12 cellular contexts compared by ENCODE assay signal in the genomic region with DNA sequence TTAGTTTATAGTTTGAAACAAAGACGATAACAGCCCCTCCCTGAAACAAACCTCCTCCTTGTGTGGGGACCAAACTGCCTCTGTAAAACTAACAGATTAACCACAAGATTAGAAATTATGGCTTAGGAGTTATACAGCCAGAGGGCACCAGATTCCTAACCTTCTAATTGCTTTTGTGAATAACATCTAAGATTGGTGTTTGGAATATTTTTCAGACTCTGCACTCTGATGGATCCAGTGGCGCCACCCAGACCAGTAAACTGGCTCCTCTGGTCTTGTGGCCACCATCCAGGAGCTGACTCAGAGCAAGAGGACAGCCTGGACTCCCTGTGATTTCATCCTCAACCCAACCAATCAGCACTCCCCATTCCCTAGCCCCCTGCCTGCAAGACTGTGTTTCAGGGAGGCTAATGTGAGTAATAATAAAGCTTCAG. TPM values are rescaled to one million over a fixed set of nuclear protein-coding genes. Genes with fewer than 3 reads are reported as not detected.
A peak's percentile ranks its signal among the peaks of the same experiment; 100 is the strongest.
DNase-seq lines count a peak whose midpoint lies in the region; ATAC-seq and TF ChIP-seq lines count a peak whose summit lies in the region.
"Had no signal": no experiment of that assay in that cellular context is flagged by ENCODE, and none has a peak within 500 bp of the region (broad histone marks: within the 10 kb centered on the region; RNA-seq: fewer than 3 reads in every experiment).

No MANE protein-coding gene starts in this region.

- H3K27ac ChIP-seq in cardiac muscle cell (no peak overlapping the region), right atrium auricular region (no peak overlapping the region), tibial nerve (peak overlapping the region in 3 of 4 donors; percentile 43 to 83 (median 72))
- H3K27ac ChIP-seq: heart right ventricle had no signal

- peaks cover 3% of the 10 kb centered on the region for H3K9me3 Mint-ChIP-seq in activated CD8-positive, alpha-beta memory T cell treated with anti-CD3 and anti-CD28 coated beads, Interleukin-2, amount 10 ng/mL, durations not matched to agents 7 days and 5 days (ENCODE audit: low read depth)

- CTCF ChIA-PET in activated CD8-positive, alpha-beta memory T cell treated with anti-CD3 and anti-CD28 coated beads, Interleukin-2, amount 10 ng/mL, durations not matched to agents 7 days and 5 days (lab: Charles Lee), result interaction anchor here (0.7 to 1.0 kb wide), 3 partner anchors 148 to 465 kb away, joined by 3 to 4 read pairs (median 3); no protein-coding TSS in a partner anchor

- H3K9me3 ChIP-seq in cardiac muscle cell (ENCODE audit: low read depth) (no peaks in the 10 kb centered on the region), right atrium auricular region (peaks cover 0 to 5% of the 10 kb centered on the region in 2 donors), tibial nerve (no peaks in the 10 kb centered on the region)

- H3K4me3 ChIP-seq in cardiac muscle cell (no peak overlapping the region), right atrium auricular region (no peak overlapping the region), astrocyte of the spinal cord (ENCODE audit: low read depth, low read length) (no peak overlapping the region), tibial nerve (no peak overlapping the region)
- H3K4me3 ChIP-seq: heart right ventricle had no signal

- WGBS in tibial nerve, 2 donors, result 40 to 54% methylated on average over 2 of the region's 2 CpGs

- H3K4me1 ChIP-seq in cardiac muscle cell (ENCODE audit: low read depth) (peaks cover 8% of the 10 kb centered on the region), right atrium auricular region (no peaks in the 10 kb centered on the region), tibial nerve (peaks cover 0 to 47% (median 5%) of the 10 kb centered on the region in 4 donors)

- H3K36me3 ChIP-seq in cardiac muscle cell (no peaks in the 10 kb centered on the region), right atrium auricular region (no peaks in the 10 kb centered on the region), tibial nerve (no peaks in the 10 kb centered on the region)
- H3K36me3 ChIP-seq: heart right ventricle had no signal

- in situ Hi-C loops in astrocyte of the spinal cord (cut with HindIII; ENCODE audit: low sequenced_read_pairs), result loop anchor here (10.0 kb wide), 1 partner anchor 420 kb away; a partner anchor contains a TSS

- H3K27me3 ChIP-seq in cardiac muscle cell (no peaks in the 10 kb centered on the region), right atrium auricular region (no peaks in the 10 kb centered on the region), tibial nerve (no peaks in the 10 kb centered on the region)
- H3K27me3 ChIP-seq: heart right ventricle had no signal

- DNase-seq in cardiac muscle cell (ENCODE audit: low read depth in 1 of 2, low spot score in 1 of 2) (peak in 1 of 2 donors; percentile 83), right atrium auricular region (ENCODE audit: low spot score) (no peak), astrocyte of the spinal cord (ENCODE audit: low read depth, low spot score) (peak; percentile 95), iris pigment epithelial cell (ENCODE audit: low read depth) (peak; percentile 93), tibial nerve (ENCODE audit: low spot score in 2 of 2) (peak; percentile 41 to 46), SW480 (ENCODE audit: low spot score) (no peak)
- no peak for DNase-seq in activated CD8-positive, alpha-beta memory T cell treated with anti-CD3 and anti-CD28 coated beads, Interleukin-2, amount 10 ng/mL, durations not matched to agents 7 days and 5 days
- DNase-seq in activated CD4-positive, CD25-positive, alpha-beta regulatory T cell (lab: John Stamatoyannopoulos, UW), result no peak
- DNase-seq: 8988T; activated CD4-positive, alpha-beta T cell treated with anti-CD3 and anti-CD28 coated beads for 36 hours; heart right ventricle had no signal

- H3K27me3 Mint-ChIP-seq in activated CD8-positive, alpha-beta memory T cell treated with anti-CD3 and anti-CD28 coated beads, Interleukin-2, amount 10 ng/mL, durations not matched to agents 7 days and 5 days, result no peaks in the 10 kb centered on the region
- H3K27me3 Mint-ChIP-seq: activated CD4-positive, alpha-beta T cell treated with anti-CD3 and anti-CD28 coated beads for 36 hours had no signal

- peak; percentile 10 for TF ChIP-seq CTCF in cardiac muscle cell (IDR thresholded peaks at IDR 0.05; ENCODE audit: low read depth, low read length)
- no peak for TF ChIP-seq CTCF in right atrium auricular region (IDR thresholded peaks at IDR 0.05)
- no peak for TF ChIP-seq CTCF in astrocyte of the spinal cord (IDR thresholded peaks at IDR 0.05; ENCODE audit: low read depth, low read length)
- TF ChIP-seq CTCF in tibial nerve (IDR thresholded peaks at IDR 0.05), result peak in 2 of 5 experiments; percentile 15 to 44

- H3K27ac Mint-ChIP-seq in activated CD8-positive, alpha-beta memory T cell treated with anti-CD3 and anti-CD28 coated beads, Interleukin-2, amount 10 ng/mL, durations not matched to agents 7 days and 5 days, result no peak overlapping the region
- H3K27ac Mint-ChIP-seq: activated CD4-positive, alpha-beta T cell treated with anti-CD3 and anti-CD28 coated beads for 36 hours; activated naive CD4-positive, alpha-beta T cell treated with anti-CD3 and anti-CD28 coated beads, Interleukin-2, amount 50 U/mL, for 24 hours had no signal

- H3K4me3 Mint-ChIP-seq in activated CD8-positive, alpha-beta memory T cell treated with anti-CD3 and anti-CD28 coated beads, Interleukin-2, amount 10 ng/mL, durations not matched to agents 7 days and 5 days, result no peak overlapping the region
- H3K4me3 Mint-ChIP-seq: activated CD4-positive, alpha-beta T cell treated with anti-CD3 and anti-CD28 coated beads for 36 hours; activated naive CD4-positive, alpha-beta T cell treated with anti-CD3 and anti-CD28 coated beads, Interleukin-2, amount 50 U/mL, for 24 hours had no signal

- no peak for TF ChIP-seq EP300 in tibial nerve (IDR thresholded peaks at IDR 0.05)

- no peak for ATAC-seq in activated CD8-positive, alpha-beta memory T cell treated with anti-CD3 and anti-CD28 coated beads, Interleukin-2, amount 10 ng/mL, durations not matched to agents 7 days and 5 days
- ATAC-seq: activated CD4-positive, alpha-beta T cell treated with anti-CD3 and anti-CD28 coated beads for 36 hours had no signal

- peaks cover 35% of the 10 kb centered on the region for H3K4me1 Mint-ChIP-seq in activated CD8-positive, alpha-beta memory T cell treated with anti-CD3 and anti-CD28 coated beads, Interleukin-2, amount 10 ng/mL, durations not matched to agents 7 days and 5 days

- TF ChIP-seq POLR2A in tibial nerve (IDR thresholded peaks at IDR 0.05), result no peak

- peaks cover 8% of the 10 kb centered on the region for H3K36me3 Mint-ChIP-seq in activated CD8-positive, alpha-beta memory T cell treated with anti-CD3 and anti-CD28 coated beads, Interleukin-2, amount 10 ng/mL, durations not matched to agents 7 days and 5 days
- H3K36me3 Mint-ChIP-seq: activated naive CD4-positive, alpha-beta T cell treated with anti-CD3 and anti-CD28 coated beads, Interleukin-2, amount 50 U/mL, for 24 hours had no signal

RNA-seq across cellular contexts. Expression of a gene that starts 58.3 kb away (rescaled TPM):
- total RNA-seq in cardiac muscle cell (not detected in 2 replicates), right atrium auricular region (not detected), tibial nerve (not detected)
- polyA plus RNA-seq in cardiac muscle cell, result not detected in 2 replicates
- not detected for total RNA-seq in activated CD8-positive, alpha-beta memory T cell treated with anti-CD3 and anti-CD28 coated beads, Interleukin-2, amount 10 ng/mL, durations not matched to agents 7 days and 5 days
- total RNA-seq: activated CD4-positive, alpha-beta T cell treated with anti-CD3 and anti-CD28 coated beads for 36 hours had no signal

Comparison
In these comparisons a context has a peak if more than half of its experiments do, and no peak if none do; other contexts are left out.
1. DNase-seq: peak in astrocyte of the spinal cord (single experiment), iris pigment epithelial cell (single experiment) and tibial nerve (2 of 2); none in right atrium auricular region (single experiment), activated CD8-positive, alpha-beta memory T cell treated with anti-CD3 and anti-CD28 coated beads, Interleukin-2, amount 10 ng/mL, durations not matched to agents 7 days and 5 days (single experiment), activated CD4-positive, CD25-positive, alpha-beta regulatory T cell (0 of 4) and SW480 (single experiment).
2. H3K27ac ChIP-seq: peak in tibial nerve (3 of 4); none in cardiac muscle cell (single experiment) and right atrium auricular region (0 of 2).